Comparison of ENCODE assay signal across 9 cellular contexts in the genomic region with DNA sequence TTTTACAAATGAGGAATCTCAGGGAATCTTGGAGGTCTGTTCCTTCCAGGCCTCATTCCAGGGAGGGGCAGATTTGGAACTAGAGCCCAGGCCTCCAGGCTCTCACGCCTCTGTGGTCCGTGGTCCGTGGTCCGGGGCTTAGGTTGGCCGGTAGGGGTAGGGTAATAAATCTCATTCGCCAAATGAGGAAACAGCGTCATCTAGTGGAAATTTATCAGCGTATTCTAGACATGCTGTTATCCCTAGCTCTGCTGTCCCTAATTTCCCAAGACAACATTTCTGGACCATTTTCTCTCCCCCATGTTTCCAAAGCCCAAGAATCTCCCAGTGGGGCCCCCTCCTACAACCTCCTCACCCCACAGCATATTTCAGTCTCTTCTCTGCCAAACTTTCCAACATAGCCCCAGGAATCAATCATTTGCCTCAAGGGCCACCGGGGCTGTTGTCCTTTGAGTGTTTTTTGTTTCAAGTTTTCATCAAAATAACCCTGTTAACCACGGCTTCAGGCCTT.
DNase-seq lines count a peak whose midpoint lies in the region; ATAC-seq and TF ChIP-seq lines count a peak whose summit lies in the region.
"Had no signal": no experiment of that assay in that cellular context is flagged by ENCODE, and none has a peak within 500 bp of the region (broad histone marks: within the 10 kb centered on the region; RNA-seq: fewer than 3 reads in every experiment).

No MANE protein-coding gene starts in this region.

- peak; percentile 75 for DNase-seq in AG08396 (ENCODE audit: low spot score)
- peak; percentile 76 to 83 for DNase-seq in NCI-H1930 (lab: John Stamatoyannopoulos, UW)
- peak; percentile 8 for DNase-seq in T-helper 2 cell treated with Interferon-gamma antibody and Interleukin-4, amounts not matched to agents 5 μg/mL and 100 μg/mL, for 36 hours (ENCODE audit: low spot score)
- DNase-seq in right lobe of liver = peak in 2 of 3 donors; percentile 31 to 58
- peak; percentile 23 for DNase-seq in stimulated activated naive B cell treated with anti-CD40 and anti-IgM and Interleukin-4, amounts not matched to agents 10 μg/mL and 1 μg/mL and 100 μg/mL, for 72 hours

- peaks cover 0 to 38% (median 3%) of the 10 kb centered on the region in 4 donors for H3K4me1 ChIP-seq in right lobe of liver

- peak; percentile 75 to 98 (median 82) for TF ChIP-seq CTCF in right lobe of liver (IDR thresholded peaks at IDR 0.05)

- no peaks in the 10 kb centered on the region for H3K9me3 ChIP-seq in right lobe of liver

- no peak for TF ChIP-seq POLR2A in right lobe of liver (IDR thresholded peaks at IDR 0.05)

- no peaks in the 10 kb centered on the region for H3K36me3 ChIP-seq in right lobe of liver

- H3K27ac Mint-ChIP-seq in T-helper 2 cell treated with Interferon-gamma antibody and Interleukin-4, amounts not matched to agents 5 μg/mL and 100 μg/mL, for 36 hours = no peak overlapping the region
- peak overlapping the region; percentile 61 for H3K27ac Mint-ChIP-seq in dendritic cell treated with granulocyte-macrophage colony-stimulating factor and Interleukin-4, amounts not matched to agents 40 ng/mL and 50 ng/mL, for 4 days
- H3K27ac Mint-ChIP-seq in stimulated activated naive B cell treated with anti-CD40 and anti-IgM and Interleukin-4, amounts not matched to agents 10 μg/mL and 1 μg/mL and 100 μg/mL, for 72 hours = no peak overlapping the region
- H3K27ac Mint-ChIP-seq: IgD-negative memory B cell had no signal

- no peaks in the 10 kb centered on the region for H3K36me3 Mint-ChIP-seq in T-helper 2 cell treated with Interferon-gamma antibody and Interleukin-4, amounts not matched to agents 5 μg/mL and 100 μg/mL, for 36 hours (ENCODE audit: low read depth)
- H3K36me3 Mint-ChIP-seq in dendritic cell treated with granulocyte-macrophage colony-stimulating factor and Interleukin-4, amounts not matched to agents 40 ng/mL and 50 ng/mL, for 4 days (ENCODE audit: low read depth) = peaks cover 11% of the 10 kb centered on the region
- no peaks in the 10 kb centered on the region for H3K36me3 Mint-ChIP-seq in stimulated activated naive B cell treated with anti-CD40 and anti-IgM and Interleukin-4, amounts not matched to agents 10 μg/mL and 1 μg/mL and 100 μg/mL, for 72 hours
- H3K36me3 Mint-ChIP-seq: IgD-negative memory B cell had no signal

- ATAC-seq in GM18498 (IDR thresholded peaks at IDR 0.05; ENCODE audit: unreplicated experiment) (peak; percentile 82), HG02973 (IDR thresholded peaks at IDR 0.05; ENCODE audit: unreplicated experiment) (peak; percentile 89), right lobe of liver (peak; percentile 83 to 92 (median 83))
- ATAC-seq in stimulated activated naive B cell treated with anti-CD40 and anti-IgM and Interleukin-4, amounts not matched to agents 10 μg/mL and 1 μg/mL and 100 μg/mL, for 72 hours (replicated peaks) = peak; percentile 96 to 99

- WGBS in right lobe of liver (ENCODE audit: insufficient coverage, low coverage, low lambda C conversion rate, missing lambda C conversion rate) = 14% methylated on average over 8 of the region's 10 CpGs

- no peak overlapping the region for H3K4me3 ChIP-seq in right lobe of liver

- H3K27ac ChIP-seq in right lobe of liver = peak overlapping the region; percentile 0 to 67 (median 16)

- no peaks in the 10 kb centered on the region for H3K27me3 ChIP-seq in right lobe of liver

- H3K27me3 Mint-ChIP-seq in T-helper 2 cell treated with Interferon-gamma antibody and Interleukin-4, amounts not matched to agents 5 μg/mL and 100 μg/mL, for 36 hours (ENCODE audit: low read depth) = peaks cover 6% of the 10 kb centered on the region
- peaks cover 2% of the 10 kb centered on the region for H3K27me3 Mint-ChIP-seq in dendritic cell treated with granulocyte-macrophage colony-stimulating factor and Interleukin-4, amounts not matched to agents 40 ng/mL and 50 ng/mL, for 4 days
- peaks cover 0 to 3% of the 10 kb centered on the region in 2 donors for H3K27me3 Mint-ChIP-seq in stimulated activated naive B cell treated with anti-CD40 and anti-IgM and Interleukin-4, amounts not matched to agents 10 μg/mL and 1 μg/mL and 100 μg/mL, for 72 hours
- H3K27me3 Mint-ChIP-seq: IgD-negative memory B cell had no signal

- intact Hi-C loops in dendritic cell treated with granulocyte-macrophage colony-stimulating factor and Interleukin-4, amounts not matched to agents 40 ng/mL and 50 ng/mL, for 4 days (cut with micrococcal nuclease) = loop anchor here (1.0 to 2.0 kb wide), 3 partner anchors 182 to 667 kb away; no protein-coding TSS in a partner anchor
- intact Hi-C loops in right lobe of liver (cut with DNase I) = loop anchor here (10.0 kb wide), 2 partner anchors 52 to 668 kb away; no protein-coding TSS in a partner anchor

- no peak overlapping the region for H3K4me3 Mint-ChIP-seq in T-helper 2 cell treated with Interferon-gamma antibody and Interleukin-4, amounts not matched to agents 5 μg/mL and 100 μg/mL, for 36 hours
- peak overlapping the region; percentile 25 for H3K4me3 Mint-ChIP-seq in dendritic cell treated with granulocyte-macrophage colony-stimulating factor and Interleukin-4, amounts not matched to agents 40 ng/mL and 50 ng/mL, for 4 days
- H3K4me3 Mint-ChIP-seq in stimulated activated naive B cell treated with anti-CD40 and anti-IgM and Interleukin-4, amounts not matched to agents 10 μg/mL and 1 μg/mL and 100 μg/mL, for 72 hours = no peak overlapping the region
- H3K4me3 Mint-ChIP-seq: IgD-negative memory B cell had no signal

- peaks cover 4% of the 10 kb centered on the region for H3K4me1 Mint-ChIP-seq in T-helper 2 cell treated with Interferon-gamma antibody and Interleukin-4, amounts not matched to agents 5 μg/mL and 100 μg/mL, for 36 hours (ENCODE audit: low read depth)
- H3K4me1 Mint-ChIP-seq in dendritic cell treated with granulocyte-macrophage colony-stimulating factor and Interleukin-4, amounts not matched to agents 40 ng/mL and 50 ng/mL, for 4 days (ENCODE audit: low read depth) = peaks cover 20% of the 10 kb centered on the region
- peaks cover 4 to 8% of the 10 kb centered on the region in 2 donors for H3K4me1 Mint-ChIP-seq in stimulated activated naive B cell treated with anti-CD40 and anti-IgM and Interleukin-4, amounts not matched to agents 10 μg/mL and 1 μg/mL and 100 μg/mL, for 72 hours

- H3K9me3 Mint-ChIP-seq in T-helper 2 cell treated with Interferon-gamma antibody and Interleukin-4, amounts not matched to agents 5 μg/mL and 100 μg/mL, for 36 hours = peaks cover 6% of the 10 kb centered on the region
- peaks cover 9% of the 10 kb centered on the region for H3K9me3 Mint-ChIP-seq in dendritic cell treated with granulocyte-macrophage colony-stimulating factor and Interleukin-4, amounts not matched to agents 40 ng/mL and 50 ng/mL, for 4 days
- H3K9me3 Mint-ChIP-seq in stimulated activated naive B cell treated with anti-CD40 and anti-IgM and Interleukin-4, amounts not matched to agents 10 μg/mL and 1 μg/mL and 100 μg/mL, for 72 hours = peaks cover 2 to 3% of the 10 kb centered on the region in 2 donors
- H3K9me3 Mint-ChIP-seq: IgD-negative memory B cell had no signal

Comparison
In these comparisons a context has a peak if more than half of its experiments do, and no peak if none do; other contexts are left out.
1. DNase-seq: peak in every context shown above with its lines; median percentile 80 in NCI-H1930; 75 in AG08396; 44 in right lobe of liver; 23 in stimulated activated naive B cell treated with anti-CD40 and anti-IgM and Interleukin-4, amounts not matched to agents 10 μg/mL and 1 μg/mL and 100 μg/mL, for 72 hours; 8 in T-helper 2 cell treated with Interferon-gamma antibody and Interleukin-4, amounts not matched to agents 5 μg/mL and 100 μg/mL, for 36 hours.